In genomic region chr17:78722101-78722761, GRCh38 we compare ENCODE assay signal across 9 cellular contexts. TPM values are rescaled to one million over a fixed set of nuclear protein-coding genes. Genes with fewer than 3 reads are reported as not detected.
A peak's percentile ranks its signal among the peaks of the same experiment; 100 is the strongest.
DNase-seq lines count a peak whose midpoint lies in the region; ATAC-seq lines count a peak whose summit lies in the region.
"Had no signal": no experiment of that assay in that cellular context is flagged by ENCODE, and none has a peak within 500 bp of the region (broad histone marks: within the 10 kb centered on the region; RNA-seq: fewer than 3 reads in every experiment).

No MANE protein-coding gene starts in this region.

- no peaks in the 10 kb centered on the region for H3K9me3 Mint-ChIP-seq in stimulated activated memory B cell treated with anti-CD40 and anti-IgM and Interleukin-4, amounts not matched to agents 10 μg/mL and 1 μg/mL and 100 μg/mL, for 72 hours

- no peak overlapping the region for H3K27ac ChIP-seq in SK-N-MC

- intact Hi-C loops in left ventricle myocardium superior (cut with micrococcal nuclease), result no loop called here

- peak overlapping the region; percentile 85 for H3K4me3 ChIP-seq in SK-N-MC

- DNase-seq in NCI-H2029 (lab: John Stamatoyannopoulos, UW) (peak; percentile 13), NCI-H2029 treated with DMSO at 0.1 percent for 48 hours (lab: John Stamatoyannopoulos, UW) (no peak), SK-N-MC (ENCODE audit: low read depth, low spot score) (no peak), left ventricle myocardium superior (peak; percentile 61), NCI-H146 (lab: John Stamatoyannopoulos, UW) (no peak), NK-92 (lab: John Stamatoyannopoulos, UW; ENCODE audit: unreplicated experiment) (no peak)
- DNase-seq: activated CD8-positive, alpha-beta memory T cell treated with anti-CD3 and anti-CD28 coated beads, Interleukin-2, amount 10 ng/mL, durations not matched to agents 7 days and 5 days had no signal

- ATAC-seq in left ventricle myocardium superior (peak; percentile 30), GM21723 (IDR thresholded peaks at IDR 0.05; ENCODE audit: unreplicated experiment) (no peak)
- ATAC-seq in stimulated activated memory B cell treated with anti-CD40 and anti-IgM and Interleukin-4, amounts not matched to agents 10 μg/mL and 1 μg/mL and 100 μg/mL, for 72 hours, result peak; percentile 88
- ATAC-seq: activated CD8-positive, alpha-beta memory T cell treated with anti-CD3 and anti-CD28 coated beads, Interleukin-2, amount 10 ng/mL, durations not matched to agents 7 days and 5 days had no signal

- H3K9ac ChIP-seq in SK-N-MC (ENCODE audit: insufficient read length), result no peak overlapping the region

- H3K27ac Mint-ChIP-seq in stimulated activated memory B cell treated with anti-CD40 and anti-IgM and Interleukin-4, amounts not matched to agents 10 μg/mL and 1 μg/mL and 100 μg/mL, for 72 hours, result peak overlapping the region; percentile 95

- peak overlapping the region; percentile 61 for H3K4me3 Mint-ChIP-seq in stimulated activated memory B cell treated with anti-CD40 and anti-IgM and Interleukin-4, amounts not matched to agents 10 μg/mL and 1 μg/mL and 100 μg/mL, for 72 hours
- H3K4me3 Mint-ChIP-seq: activated CD8-positive, alpha-beta memory T cell treated with anti-CD3 and anti-CD28 coated beads, Interleukin-2, amount 10 ng/mL, durations not matched to agents 7 days and 5 days had no signal

- H3K36me3 ChIP-seq in SK-N-MC (ENCODE audit: insufficient read depth, low read length), result no peaks in the 10 kb centered on the region

- peaks cover 96% of the 10 kb centered on the region for H3K4me1 Mint-ChIP-seq in stimulated activated memory B cell treated with anti-CD40 and anti-IgM and Interleukin-4, amounts not matched to agents 10 μg/mL and 1 μg/mL and 100 μg/mL, for 72 hours

- peaks cover 57% of the 10 kb centered on the region for H3K36me3 Mint-ChIP-seq in stimulated activated memory B cell treated with anti-CD40 and anti-IgM and Interleukin-4, amounts not matched to agents 10 μg/mL and 1 μg/mL and 100 μg/mL, for 72 hours

- H3K9me3 ChIP-seq in SK-N-MC (ENCODE audit: low read depth, low read length), result no peaks in the 10 kb centered on the region

- H3K27me3 Mint-ChIP-seq in stimulated activated memory B cell treated with anti-CD40 and anti-IgM and Interleukin-4, amounts not matched to agents 10 μg/mL and 1 μg/mL and 100 μg/mL, for 72 hours, result no peaks in the 10 kb centered on the region
- H3K27me3 Mint-ChIP-seq: activated CD8-positive, alpha-beta memory T cell treated with anti-CD3 and anti-CD28 coated beads, Interleukin-2, amount 10 ng/mL, durations not matched to agents 7 days and 5 days had no signal

RNA-seq across cellular contexts. Expression of gene CYTH1, which starts 59.8 kb away (rescaled TPM):
- total RNA-seq in left ventricle myocardium superior, result 38.0 TPM

Comparison
In these comparisons a context has a peak if more than half of its experiments do, and no peak if none do; other contexts are left out.
1. DNase-seq: peak in NCI-H2029 (single experiment) and left ventricle myocardium superior (single experiment); none in NCI-H2029 treated with DMSO at 0.1 percent for 48 hours (single experiment), SK-N-MC (single experiment), NCI-H146 (single experiment) and NK-92 (single experiment).